In the genomic region with DNA sequence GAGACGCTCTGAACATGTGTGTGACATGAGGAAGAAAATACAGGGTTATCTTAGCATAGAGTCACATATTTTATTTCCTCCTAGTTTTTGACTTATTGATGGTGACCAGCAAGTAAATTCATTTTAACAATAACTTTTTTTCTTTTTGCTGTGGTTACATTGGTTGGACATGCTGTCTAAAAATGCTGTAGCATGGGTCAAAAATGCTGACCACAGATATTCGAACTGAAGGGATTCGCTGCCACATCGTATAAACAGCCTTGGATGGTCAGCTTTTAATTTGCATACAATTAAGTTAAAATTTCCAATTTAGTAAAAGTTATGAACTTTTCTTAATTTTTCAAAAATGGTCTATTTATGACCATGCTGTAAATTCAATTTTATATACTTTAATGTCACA, we compare ENCODE assay signal across 23 cellular contexts.
"Had no signal": no experiment of that assay in that cellular context is flagged by ENCODE, and none has a peak within 500 bp of the region (broad histone marks: within the 10 kb centered on the region; RNA-seq: fewer than 3 reads in every experiment).

No MANE protein-coding gene starts in this region.

- H3K9me3 ChIP-seq: body of pancreas, MG63, Peyer's patch, SJSA1 had no signal

- H3K36me3 ChIP-seq: Peyer's patch, SJSA1 had no signal

- H3K27ac ChIP-seq: body of pancreas, Peyer's patch, SJSA1 had no signal

- DNase-seq: activated CD4-positive, alpha-beta T cell treated with anti-CD3 and anti-CD28 coated beads for 4 hours; activated CD8-positive, alpha-beta memory T cell treated with anti-CD3 and anti-CD28 coated beads, Interleukin-2, amount 50 U/mL, for 4 hours; activated CD8-positive, alpha-beta T cell treated with anti-CD3 and anti-CD28 coated beads for 36 hours; activated gamma-delta T cell treated with Interleukin-2 at 50 U/mL for 16 hours; activated naive CD4-positive, alpha-beta T cell treated with anti-CD3 and anti-CD28 coated beads, Interleukin-2, amount 10 ng/mL, durations not matched to agents 7 days and 5 days; activated naive CD8-positive, alpha-beta T cell treated with anti-CD3 and anti-CD28 coated beads for 36 hours; activated T-cell treated with anti-CD3 and anti-CD28 coated beads, Interleukin-2, amount 50 U/mL, for 72 hours; body of pancreas; central memory CD4-positive, alpha-beta T cell; KG1; MG63; MV-4-11; NCI-H1092 treated with DMSO at 0.1 percent for 48 hours; NCI-H1436; NCI-H1694 treated with DMSO at 0.1 percent for 48 hours; NCI-H2029 treated with DMSO at 0.1 percent for 48 hours; NCI-H345; NCI-H510A; Peyer's patch; SHP77 had no signal

- H3K4me3 ChIP-seq: body of pancreas, MG63, Peyer's patch, SJSA1 had no signal

- H3K27me3 ChIP-seq: body of pancreas, MG63, Peyer's patch, SJSA1 had no signal

- FAIRE-seq: bronchial epithelial cell had no signal

- H3K4me1 ChIP-seq: body of pancreas, Peyer's patch, SJSA1 had no signal

- ATAC-seq: activated CD4-positive, CD25-positive, alpha-beta regulatory T cell treated with anti-CD3 and anti-CD28 coated beads, Interleukin-2, amount 50 U/mL, for 24 hours; activated CD8-positive, alpha-beta T cell treated with anti-CD3 and anti-CD28 coated beads for 36 hours; activated T-cell treated with anti-CD3 and anti-CD28 coated beads, Interleukin-2, amount 50 U/mL, for 72 hours; body of pancreas had no signal
